12 cellular contexts compared by ENCODE assay signal in genomic region chr2:223100061-223100511, GRCh38. TPM values are rescaled to one million over a fixed set of nuclear protein-coding genes. Genes with fewer than 3 reads are reported as not detected.
DNase-seq lines count a peak whose midpoint lies in the region; ATAC-seq and TF ChIP-seq lines count a peak whose summit lies in the region.
"Had no signal": no experiment of that assay in that cellular context is flagged by ENCODE, and none has a peak within 500 bp of the region (broad histone marks: within the 10 kb centered on the region; RNA-seq: fewer than 3 reads in every experiment).

No MANE protein-coding gene starts in this region.

- no peak overlapping the region for H3K4me2 ChIP-seq in GM23248 (ENCODE audit: unreplicated experiment)

- TF ChIP-seq CTCF in brain microvascular endothelial cell (IDR thresholded peaks at IDR 0.05; ENCODE audit: low read depth, low read length, missing control alignments) (no peak), dorsolateral prefrontal cortex (IDR thresholded peaks at IDR 0.05 in 54 of 56, conservative IDR thresholded peaks at IDR 0.05 in 2 of 56; ENCODE audit: low read depth in 1 of 56, partially characterized antibody in 56 of 56) (no peak), foreskin keratinocyte (conservative IDR thresholded peaks at IDR 0.05) (no peak)

- ATAC-seq in foreskin keratinocyte: no peak

- peaks cover 13% of the 10 kb centered on the region for H3K4me1 ChIP-seq in GM23248 (ENCODE audit: insufficient read depth)
- no peaks in the 10 kb centered on the region for H3K4me1 ChIP-seq in foreskin keratinocyte
- H3K4me1 ChIP-seq: Peyer's patch had no signal

- H3K79me2 ChIP-seq in GM23248 (ENCODE audit: insufficient read depth): no peaks in the 10 kb centered on the region

- H3K27ac ChIP-seq in GM23248 (peak overlapping the region; percentile 39; the same call in 1 of the 2 replicates), brain microvascular endothelial cell (no peak overlapping the region), dorsolateral prefrontal cortex (no peak overlapping the region), foreskin keratinocyte (no peak overlapping the region)
- H3K27ac ChIP-seq: Peyer's patch had no signal

- no peak overlapping the region for H2AFZ ChIP-seq in GM23248

- H3K9ac ChIP-seq in GM23248: no peak overlapping the region

- no peaks in the 10 kb centered on the region for H3K9me3 ChIP-seq in GM23248 (ENCODE audit: low read depth)
- H3K9me3 ChIP-seq: Peyer's patch had no signal

- intact Hi-C loops in dorsolateral prefrontal cortex (cut with DNase I): loop anchor here (5.0 kb wide), 2 partner anchors 118 to 123 kb away; no protein-coding TSS in a partner anchor

- in situ Hi-C loops in GM23248 (cut with MboI) (loop anchor here (10.0 kb wide), 1 partner anchor 115 kb away; no protein-coding TSS in a partner anchor), brain microvascular endothelial cell (cut with HindIII; ENCODE audit: low pct_ligation_motif_present, low sequenced_read_pairs) (no loop called here)

- H3K4me3 ChIP-seq in GM23248 (no peak overlapping the region), brain microvascular endothelial cell (ENCODE audit: low read depth, low read length) (no peak overlapping the region), dorsolateral prefrontal cortex (no peak overlapping the region)
- H3K4me3 ChIP-seq: Peyer's patch had no signal

- H3K9me2 ChIP-seq in GM23248 (ENCODE audit: insufficient read depth): no peaks in the 10 kb centered on the region

- no peaks in the 10 kb centered on the region for H4K20me1 ChIP-seq in GM23248 (ENCODE audit: insufficient read depth)

- DNase-seq in GM23248 (peak; percentile 78), brain microvascular endothelial cell (peak; percentile 72), left kidney (ENCODE audit: low read depth, low spot score) (peak; percentile 73), stromal cell of bone marrow (ENCODE audit: low read depth) (peak; percentile 67), dorsolateral prefrontal cortex (no peak), GOT3 (lab: John Stamatoyannopoulos, UW) (no peak), foreskin keratinocyte (no peak)
- DNase-seq in activated CD8-positive, alpha-beta memory T cell treated with anti-CD3 and anti-CD28 coated beads, Interleukin-2, amount 50 U/mL, for 48 hours: no peak
- DNase-seq: activated B cell treated with CpG ODN at 0.5 μM for 24 hours; activated effector memory CD4-positive, alpha-beta T cell treated with anti-CD3 and anti-CD28 coated beads, Interleukin-2, amount 50 U/mL, for 16 hours; NCI-H187 treated with DMSO at 0.1 percent for 48 hours; Peyer's patch had no signal

- H3F3A ChIP-seq in GM23248 (ENCODE audit: insufficient read depth): 0 out of 2 replicates have a peak, but pooled peaks cover 5% of the 10 kb centered on the region

- no peaks in the 10 kb centered on the region for H3K36me3 ChIP-seq in GM23248 (ENCODE audit: low read depth)
- no peaks in the 10 kb centered on the region for H3K36me3 ChIP-seq in brain microvascular endothelial cell (replicated peaks)
- H3K36me3 ChIP-seq: Peyer's patch had no signal

- no peaks in the 10 kb centered on the region for H3K27me3 ChIP-seq in GM23248 (replicated peaks; ENCODE audit: insufficient read depth)
- no peaks in the 10 kb centered on the region for H3K27me3 ChIP-seq in brain microvascular endothelial cell (replicated peaks)
- no peaks in the 10 kb centered on the region for H3K27me3 ChIP-seq in dorsolateral prefrontal cortex
- no peaks in the 10 kb centered on the region for H3K27me3 ChIP-seq in foreskin keratinocyte
- H3K27me3 ChIP-seq: Peyer's patch had no signal

- WGBS in GM23248 (ENCODE audit: low coverage in 1 of 2, low lambda C conversion rate in 2 of 2, missing lambda C conversion rate in 2 of 2), 2 experiments: 18 to 19% methylated on average over 4 of the region's 4 CpGs

RNA-seq across cellular contexts. Expression of gene KCNE4, which starts 48.1 kb away (rescaled TPM):
- total RNA-seq in GM23248 (2014; rRNA removed; shearing (Covaris generic)): 3.8 and 5.9 TPM in 2 replicates
- 3.1 and 3.3 TPM in 2 replicates for polyA plus RNA-seq in GM23248 (2016; fragmentation: Nextera tagmentation; extraction: Ambion mirVana)
- 10 to 100 TPM in 15 of 120 experiments, 1 to 10 TPM in 104, under 1 TPM in 1; 0.99 to 25.8 (median 4.2) TPM for total RNA-seq in dorsolateral prefrontal cortex
- 0.14 TPM in 2 replicates for total RNA-seq in foreskin keratinocyte
- polyA plus RNA-seq in foreskin keratinocyte: 0.09 and 0.10 TPM in 2 replicates
- total RNA-seq: activated B cell treated with CpG ODN at 0.5 μM for 24 hours had no signal

Comparison
In these comparisons a context has a peak if more than half of its experiments do, and no peak if none do; other contexts are left out.
1. DNase-seq: peak in GM23248 (single experiment), brain microvascular endothelial cell (single experiment), left kidney (single experiment) and stromal cell of bone marrow (single experiment); none in dorsolateral prefrontal cortex (0 of 10), GOT3 (single experiment), activated CD8-positive, alpha-beta memory T cell treated with anti-CD3 and anti-CD28 coated beads, Interleukin-2, amount 50 U/mL, for 48 hours (single experiment) and foreskin keratinocyte (0 of 2).